ENCODE assay signal across 27 cellular contexts in the genomic region with DNA sequence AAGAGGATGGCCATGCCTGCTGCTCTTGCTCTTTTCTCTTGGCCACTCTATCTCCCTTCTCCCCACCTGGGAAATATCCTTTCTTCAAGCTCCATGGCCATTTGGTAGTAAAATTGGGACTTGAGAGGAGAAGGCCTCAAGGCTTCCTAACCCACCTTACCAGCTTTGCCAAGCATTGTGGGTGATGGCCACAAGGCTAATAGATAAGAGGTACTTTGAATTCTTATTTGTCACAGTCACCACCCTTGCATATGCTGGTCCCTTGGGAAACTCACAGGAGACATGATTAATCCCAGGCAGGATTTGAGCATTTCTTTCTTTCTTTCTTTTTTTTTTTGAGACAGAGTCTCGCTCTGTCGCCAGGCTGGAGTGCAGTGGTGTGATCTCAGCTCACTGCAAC.
"Had no signal": no experiment of that assay in that cellular context is flagged by ENCODE, and none has a peak within 500 bp of the region (broad histone marks: within the 10 kb centered on the region; RNA-seq: fewer than 3 reads in every experiment).

No MANE protein-coding gene starts in this region.

- H3K4me3 Mint-ChIP-seq: dendritic cell treated with granulocyte-macrophage colony-stimulating factor and Interleukin-4, amounts not matched to agents 40 ng/mL and 50 ng/mL, for 4 days; endodermal cell; memory B cell; natural killer cell treated with Interleukin-12 subunit alpha and Interleukin-12 subunit beta and Interleukin-15 and Interleukin-18, amount 100 ng/mL, for 72 hours; neural crest cell; stimulated activated naive CD8-positive, alpha-beta T cell treated with anti-CD3 and anti-CD28 coated beads, Interleukin-15, amount 100 ng/mL, for 72 hours; type B pancreatic cell had no signal

- H3K36me3 ChIP-seq: colonic mucosa, gastroesophageal sphincter, heart left ventricle, neutrophil, pancreas, right lobe of liver, suprapubic skin had no signal

- H3K27me3 Mint-ChIP-seq: dendritic cell treated with granulocyte-macrophage colony-stimulating factor and Interleukin-4, amounts not matched to agents 40 ng/mL and 50 ng/mL, for 4 days; natural killer cell treated with Interleukin-12 subunit alpha and Interleukin-12 subunit beta and Interleukin-15 and Interleukin-18, amount 100 ng/mL, for 72 hours; stimulated activated naive CD8-positive, alpha-beta T cell treated with anti-CD3 and anti-CD28 coated beads, Interleukin-15, amount 100 ng/mL, for 72 hours; type B pancreatic cell had no signal

- H2AFZ ChIP-seq: hepatocyte had no signal

- ATAC-seq: esophagus mucosa; gastroesophageal sphincter; heart left ventricle; left lobe of liver; natural killer cell treated with Interleukin-12 subunit alpha and Interleukin-12 subunit beta and Interleukin-15 and Interleukin-18, amount 100 ng/mL, for 72 hours; pancreas; right lobe of liver; stimulated activated naive CD8-positive, alpha-beta T cell treated with anti-CD3 and anti-CD28 coated beads, Interleukin-15, amount 100 ng/mL, for 72 hours had no signal

- H3K79me2 ChIP-seq: hepatocyte had no signal

- H3K27ac Mint-ChIP-seq: dendritic cell treated with granulocyte-macrophage colony-stimulating factor and Interleukin-4, amounts not matched to agents 40 ng/mL and 50 ng/mL, for 4 days; endodermal cell; memory B cell; stimulated activated naive CD8-positive, alpha-beta T cell treated with anti-CD3 and anti-CD28 coated beads, Interleukin-15, amount 100 ng/mL, for 72 hours; type B pancreatic cell had no signal

- H3K27ac ChIP-seq: colonic mucosa, gastroesophageal sphincter, heart left ventricle, hepatocyte, neutrophil, right lobe of liver, suprapubic skin had no signal

- H3K36me3 Mint-ChIP-seq: memory B cell; natural killer cell treated with Interleukin-12 subunit alpha and Interleukin-12 subunit beta and Interleukin-15 and Interleukin-18, amount 100 ng/mL, for 72 hours; type B pancreatic cell had no signal

- DNase-seq: colonic mucosa; effector CD8-positive, alpha-beta T cell; endodermal cell; foreskin fibroblast; heart left ventricle; kidney; pancreas; right lobe of liver; stimulated activated CD4-positive, alpha-beta T cell treated with anti-CD3 and anti-CD28 coated beads, Interleukin-12 subunit alpha, Interleukin-12 subunit beta, amount 100 ng/mL, for 4 hours; stimulated activated CD4-positive, alpha-beta T cell treated with anti-CD3 and anti-CD28 coated beads, Interleukin-1b, Interleukin-23, amount 100 ng/mL, for 48 hours; stimulated activated CD4-positive, alpha-beta T cell treated with anti-CD3 and anti-CD28 coated beads, Interleukin-4, amount 100 ng/mL, for 1 hour; stimulated activated CD8-positive, alpha-beta memory T cell treated with anti-CD3 and anti-CD28 coated beads, Interleukin-4, amount 100 ng/mL, for 48 hours; stimulated activated naive CD4-positive, alpha-beta T cell; stimulated activated naive CD8-positive, alpha-beta T cell treated with anti-CD3 and anti-CD28 coated beads, Interleukin-15, amount 100 ng/mL, for 72 hours had no signal

- H3K27me3 ChIP-seq: colonic mucosa, gastroesophageal sphincter, heart left ventricle, hepatocyte, neutrophil, pancreas, right lobe of liver, suprapubic skin had no signal

- H3K9me3 ChIP-seq: colonic mucosa, gastroesophageal sphincter, heart left ventricle, neutrophil, pancreas, right lobe of liver, suprapubic skin had no signal

- H3K9me3 Mint-ChIP-seq: dendritic cell treated with granulocyte-macrophage colony-stimulating factor and Interleukin-4, amounts not matched to agents 40 ng/mL and 50 ng/mL, for 4 days; endodermal cell; memory B cell; natural killer cell treated with Interleukin-12 subunit alpha and Interleukin-12 subunit beta and Interleukin-15 and Interleukin-18, amount 100 ng/mL, for 72 hours; neural crest cell; stimulated activated naive CD8-positive, alpha-beta T cell treated with anti-CD3 and anti-CD28 coated beads, Interleukin-15, amount 100 ng/mL, for 72 hours had no signal

- H3K4me2 ChIP-seq: hepatocyte, smooth muscle cell had no signal

- H3K4me1 Mint-ChIP-seq: endodermal cell, neural crest cell had no signal

- H3K4me3 ChIP-seq: colonic mucosa, gastroesophageal sphincter, heart left ventricle, hepatocyte, lung, pancreas, right lobe of liver, smooth muscle cell, suprapubic skin had no signal
